In the genomic region with DNA sequence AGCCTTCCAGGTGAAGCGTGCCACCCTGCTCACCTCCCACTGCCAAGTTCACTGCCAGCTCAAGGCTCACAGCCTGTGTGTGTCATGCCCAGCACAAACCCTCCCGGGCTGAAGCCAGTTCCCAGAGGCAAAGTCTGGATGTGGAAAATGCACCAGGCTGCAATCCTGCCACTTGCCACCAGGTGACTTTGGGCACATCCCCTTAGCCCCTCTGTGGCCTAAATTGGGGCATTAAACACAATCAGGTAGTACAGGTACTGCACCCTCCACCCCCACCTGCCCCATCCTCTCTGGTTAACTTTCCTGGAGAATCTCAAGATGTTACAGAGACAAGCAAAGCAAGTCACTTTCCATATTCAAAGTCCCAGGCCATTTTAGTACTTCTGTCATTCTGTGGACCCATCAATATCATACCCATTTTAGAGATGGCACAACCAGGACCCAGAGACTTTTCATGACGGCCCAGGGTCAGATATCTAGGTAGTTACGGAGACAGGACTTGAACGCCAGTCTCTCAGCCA, we compare ENCODE assay signal across 9 cellular contexts. TPM values are rescaled to one million over a fixed set of nuclear protein-coding genes. Genes with fewer than 3 reads are reported as not detected.
DNase-seq lines count a peak whose midpoint lies in the region; ATAC-seq and TF ChIP-seq lines count a peak whose summit lies in the region.
"Had no signal": no experiment of that assay in that cellular context is flagged by ENCODE, and none has a peak within 500 bp of the region (broad histone marks: within the 10 kb centered on the region; RNA-seq: fewer than 3 reads in every experiment).

No MANE protein-coding gene starts in this region.

- intact Hi-C loops in PC-3 (cut with micrococcal nuclease), result no loop called here
- intact Hi-C loops in mammary epithelial cell (cut with micrococcal nuclease), result loop anchor here (5.0 to 10.0 kb wide), 2 partner anchors 54 to 97 kb away; no protein-coding TSS in a partner anchor

- no peaks in the 10 kb centered on the region; the same call in 1 of the 2 replicates for H3K4me1 ChIP-seq in PC-3 (ENCODE audit: insufficient read depth, low read length)
- peaks cover 22% of the 10 kb centered on the region for H3K4me1 ChIP-seq in mammary epithelial cell (ENCODE audit: insufficient read depth, low read length)
- peaks cover 3% of the 10 kb centered on the region for H3K4me1 ChIP-seq in parathyroid adenoma

- dilution Hi-C loops in mammary epithelial cell (cut with HindIII; ENCODE audit: low sequenced_read_pairs), result loop anchor here (10.0 kb wide), 1 partner anchor 46 kb away; no protein-coding TSS in a partner anchor

- WGBS in mammary epithelial cell (ENCODE audit: low coverage, missing lambda C conversion rate), result 57% methylated on average over 5 of the region's 5 CpGs

- H2AFZ ChIP-seq in PC-3 (ENCODE audit: low read length), result no peak overlapping the region
- H2AFZ ChIP-seq in mammary epithelial cell (ENCODE audit: low read depth, low read length), result no peak overlapping the region
- H2AFZ ChIP-seq in parathyroid adenoma, result no peak overlapping the region

- H3K79me2 ChIP-seq in PC-3 (ENCODE audit: low read length) (no peaks in the 10 kb centered on the region), mammary epithelial cell (ENCODE audit: insufficient read depth, low read length) (no peaks in the 10 kb centered on the region), parathyroid adenoma (no peaks in the 10 kb centered on the region)

- H3K9me2 ChIP-seq in PC-3 (replicated peaks; ENCODE audit: low read length), result no peaks in the 10 kb centered on the region

- in situ Hi-C loops in mammary epithelial cell (cut with MboI; ENCODE audit: low sequenced_read_pairs in 2 of 2), result no loop called here

- H3K4me3 ChIP-seq in PC-3 (ENCODE audit: low read length), result no peak overlapping the region
- H3K4me3 ChIP-seq in mammary epithelial cell (replicated peaks in 1 of 3; ENCODE audit: insufficient read depth in 1 of 3, low read depth in 2 of 3, low read length in 3 of 3), result no peak overlapping the region
- no peak overlapping the region for H3K4me3 ChIP-seq in parathyroid adenoma (ENCODE audit: low read depth, low read length)

- no peak overlapping the region for H3K27ac ChIP-seq in PC-3 (ENCODE audit: low read length)
- H3K27ac ChIP-seq in mammary epithelial cell (ENCODE audit: insufficient read depth, low read depth, low read length), result no peak overlapping the region
- H3K27ac ChIP-seq in parathyroid adenoma, result no peak overlapping the region

- CTCF ChIA-PET in PC-3 (lab: Charles Lee) (no interaction called here), mammary epithelial cell (lab: Charles Lee; ENCODE audit: low non-redundant PET) (no interaction called here)

- POLR2A ChIA-PET in PC-3 (lab: Charles Lee; ENCODE audit: unreplicated experiment), result no interaction called here

- H3F3A ChIP-seq in PC-3 (ENCODE audit: low read length, unreplicated experiment), result no peaks in the 10 kb centered on the region

- H3K4me3 Mint-ChIP-seq in stimulated activated memory B cell treated with anti-CD40 and anti-IgM and Interleukin-4, amounts not matched to agents 10 μg/mL and 1 μg/mL and 100 μg/mL, for 72 hours, result no peak overlapping the region

- ATAC-seq in PC-3 (peak; percentile 33), HG03571 (IDR thresholded peaks at IDR 0.05; ENCODE audit: unreplicated experiment) (no peak)
- no peak for ATAC-seq in stimulated activated memory B cell treated with anti-CD40 and anti-IgM and Interleukin-4, amounts not matched to agents 10 μg/mL and 1 μg/mL and 100 μg/mL, for 72 hours

- H3K9me3 ChIP-seq in PC-3 (ENCODE audit: low read length), result no peaks in the 10 kb centered on the region
- no peaks in the 10 kb centered on the region for H3K9me3 ChIP-seq in mammary epithelial cell (replicated peaks; ENCODE audit: insufficient read depth, low read length)
- no peaks in the 10 kb centered on the region for H3K9me3 ChIP-seq in parathyroid adenoma (ENCODE audit: control insufficient read depth, low read length)

- H3K27me3 ChIP-seq in PC-3 (ENCODE audit: low read length), result no peaks in the 10 kb centered on the region
- peaks cover 6% of the 10 kb centered on the region for H3K27me3 ChIP-seq in mammary epithelial cell (ENCODE audit: insufficient read depth, low read length)
- no peaks in the 10 kb centered on the region for H3K27me3 ChIP-seq in parathyroid adenoma (ENCODE audit: control insufficient read depth, insufficient read depth, low read length)

- H3K9me3 Mint-ChIP-seq in stimulated activated memory B cell treated with anti-CD40 and anti-IgM and Interleukin-4, amounts not matched to agents 10 μg/mL and 1 μg/mL and 100 μg/mL, for 72 hours, result no peaks in the 10 kb centered on the region
- H3K9me3 Mint-ChIP-seq: T-helper 1 cell treated with Interleukin-12 subunit alpha and Interleukin-12 subunit beta and Interleukin-4 antibody, amounts not matched to agents 30 μg/mL and 1 μg/mL, for 36 hours had no signal

- no peak overlapping the region for H3K27ac Mint-ChIP-seq in stimulated activated memory B cell treated with anti-CD40 and anti-IgM and Interleukin-4, amounts not matched to agents 10 μg/mL and 1 μg/mL and 100 μg/mL, for 72 hours
- H3K27ac Mint-ChIP-seq: T-helper 1 cell treated with Interleukin-12 subunit alpha and Interleukin-12 subunit beta and Interleukin-4 antibody, amounts not matched to agents 30 μg/mL and 1 μg/mL, for 36 hours had no signal

- no peaks in the 10 kb centered on the region for H3K36me3 Mint-ChIP-seq in stimulated activated memory B cell treated with anti-CD40 and anti-IgM and Interleukin-4, amounts not matched to agents 10 μg/mL and 1 μg/mL and 100 μg/mL, for 72 hours

- BruUV-seq in PC-3 (replicated peaks; lab: Mats Ljungman, UMichigan) (no TSS peak), mammary epithelial cell (replicated peaks; lab: Mats Ljungman, UMichigan) (no TSS peak)

- H4K20me1 ChIP-seq in PC-3 (ENCODE audit: low read length), result no peaks in the 10 kb centered on the region
- no peaks in the 10 kb centered on the region for H4K20me1 ChIP-seq in mammary epithelial cell (ENCODE audit: insufficient read depth, low read length)

- H3K27me3 Mint-ChIP-seq in stimulated activated memory B cell treated with anti-CD40 and anti-IgM and Interleukin-4, amounts not matched to agents 10 μg/mL and 1 μg/mL and 100 μg/mL, for 72 hours, result peaks cover 52% of the 10 kb centered on the region

- DNase-seq in PC-3 (peak; percentile 64), mammary epithelial cell (peak; percentile 25), KG1 (lab: John Stamatoyannopoulos, UW) (no peak), GM19240 (ENCODE audit: insufficient read length, low spot score) (no peak)

- H3K36me3 ChIP-seq in PC-3 (ENCODE audit: low read depth, low read length) (no peaks in the 10 kb centered on the region), mammary epithelial cell (ENCODE audit: insufficient read depth, low read length) (no peaks in the 10 kb centered on the region), parathyroid adenoma (ENCODE audit: control insufficient read depth, insufficient read depth, low read length) (no peaks in the 10 kb centered on the region)

- TF ChIP-seq CTCF in GM12874 (IDR thresholded peaks at IDR 0.05; ENCODE audit: insufficient read depth, low read depth, low read length), result peak; percentile 67; the same call in 1 of the 2 replicates
- TF ChIP-seq CTCF in PC-3 (conservative IDR thresholded peaks at IDR 0.05; ENCODE audit: low read depth, low read length), result peak; percentile 66
- TF ChIP-seq CTCF in mammary epithelial cell (conservative IDR thresholded peaks at IDR 0.05 in 1 of 2, IDR thresholded peaks at IDR 0.05 in 1 of 2; ENCODE audit: extremely low read depth in 1 of 2, insufficient read depth in 1 of 2, low read depth in 1 of 2, low read length in 2 of 2), result peak; percentile 70 to 71
- peak; percentile 34 for TF ChIP-seq CTCF in parathyroid adenoma (IDR thresholded peaks at IDR 0.05)

- peaks cover 14% of the 10 kb centered on the region for H3K4me1 Mint-ChIP-seq in stimulated activated memory B cell treated with anti-CD40 and anti-IgM and Interleukin-4, amounts not matched to agents 10 μg/mL and 1 μg/mL and 100 μg/mL, for 72 hours

- H3K4me2 ChIP-seq in PC-3 (ENCODE audit: low read length) (no peak overlapping the region), mammary epithelial cell (ENCODE audit: insufficient read depth, low read depth, low read length) (no peak overlapping the region), parathyroid adenoma (ENCODE audit: low read length) (no peak overlapping the region)

- H3K9ac ChIP-seq in PC-3 (ENCODE audit: low read length) (no peak overlapping the region), mammary epithelial cell (ENCODE audit: insufficient read depth, low read length) (no peak overlapping the region), parathyroid adenoma (no peak overlapping the region)

RNA-seq across cellular contexts. Expression of a gene that starts 1.8 kb away (rescaled TPM):
- total RNA-seq in PC-3 (2014; rRNA removed) (0.07 and 0.46 TPM in 2 replicates), mammary epithelial cell (10 to 100 TPM in 1 of 2 donors, not detected in 1; 24.2 TPM)
- polyA plus RNA-seq in mammary epithelial cell, result 0.27 TPM
- polyA minus RNA-seq in mammary epithelial cell, result not detected

Comparison
In these comparisons a context has a peak if more than half of its experiments do, and no peak if none do; other contexts are left out.
1. DNase-seq: peak in PC-3 (single experiment) and mammary epithelial cell (single experiment); none in KG1 (single experiment) and GM19240 (single experiment).
2. Peak in every context shown above with its lines, with median percentiles within 50 percentile points of each other: CTCF ChIP-seq.